1 cellular context compared by ENCODE assay signal in the genomic region with DNA sequence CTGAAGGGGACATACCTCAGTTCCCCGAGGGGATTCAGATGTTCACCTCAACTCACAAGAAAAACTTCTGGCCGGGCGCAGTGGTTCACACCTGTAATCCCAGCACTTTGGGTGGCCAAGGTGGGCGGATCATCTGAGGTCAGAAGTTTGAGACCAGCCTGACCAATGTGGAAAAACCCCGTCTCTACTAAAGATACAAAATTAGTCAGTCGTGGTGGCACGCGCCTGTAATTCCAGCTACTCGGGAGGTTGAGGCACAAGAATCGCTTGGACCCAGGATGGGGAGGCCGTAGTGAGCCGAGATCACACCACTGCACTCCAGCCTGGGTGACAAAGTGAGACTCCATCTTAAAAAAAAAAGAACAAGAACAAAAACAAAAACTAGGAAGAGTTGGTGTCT. TPM values are rescaled to one million over a fixed set of nuclear protein-coding genes. Genes with fewer than 3 reads are reported as not detected.
"Had no signal": no experiment of that assay in that cellular context is flagged by ENCODE, and none has a peak within 500 bp of the region (broad histone marks: within the 10 kb centered on the region; RNA-seq: fewer than 3 reads in every experiment).

No MANE protein-coding gene starts in this region.

RNA-seq across cellular contexts. Expression of gene UPK3BL2, which starts 1.8 kb away (rescaled TPM):
- total RNA-seq: G401 had no signal

RNA-seq across cellular contexts. Expression of gene SPDYE2, which starts 5.7 kb away (rescaled TPM):
- total RNA-seq: G401 had no signal
